Comparison of ENCODE assay signal across 22 cellular contexts in the genomic region with DNA sequence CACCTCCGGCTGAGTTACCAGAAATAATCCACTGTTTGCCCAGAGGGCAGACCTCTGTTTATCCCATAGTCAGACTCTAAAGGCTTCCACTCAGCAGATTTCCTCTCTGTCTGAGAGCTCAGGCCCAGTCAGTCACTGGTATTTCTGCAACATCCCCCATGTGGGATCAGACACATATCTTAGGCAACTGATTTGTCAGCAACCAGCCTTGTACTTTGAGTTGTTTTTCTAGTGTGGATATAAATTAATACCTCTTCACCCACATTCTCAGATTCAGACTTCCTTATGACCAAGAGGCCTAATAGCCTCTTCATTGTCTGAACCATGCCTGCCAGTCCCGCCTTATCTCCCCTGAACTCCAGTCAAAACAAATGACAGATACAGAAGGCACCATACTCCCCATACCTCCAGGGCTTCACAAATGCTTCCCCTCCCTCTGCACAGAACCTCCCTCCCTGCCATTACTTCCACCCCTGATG.
DNase-seq lines count a peak whose midpoint lies in the region; ATAC-seq and TF ChIP-seq lines count a peak whose summit lies in the region.
"Had no signal": no experiment of that assay in that cellular context is flagged by ENCODE, and none has a peak within 500 bp of the region (broad histone marks: within the 10 kb centered on the region; RNA-seq: fewer than 3 reads in every experiment).

No MANE protein-coding gene starts in this region.

- no peaks in the 10 kb centered on the region for H3K27me3 ChIP-seq in right lobe of liver
- H3K27me3 ChIP-seq: BLaER1, neural progenitor cell, sigmoid colon had no signal

- ATAC-seq in esophagus mucosa (peak; percentile 83), GM21825 (IDR thresholded peaks at IDR 0.05; ENCODE audit: unreplicated experiment) (no peak), right lobe of liver (no peak)

- no peak for TF ChIP-seq POLR2A in right lobe of liver (IDR thresholded peaks at IDR 0.05)

- H3K27ac Mint-ChIP-seq in nephron: peak overlapping the region; percentile 72 to 76 (median 72)
- H3K27ac Mint-ChIP-seq: HFFc6, neural progenitor cell had no signal

- WGBS in right lobe of liver (ENCODE audit: insufficient coverage, low coverage, low lambda C conversion rate, missing lambda C conversion rate): 83% methylated on average over 2 of the region's 2 CpGs

- H3K9me3 ChIP-seq in right lobe of liver: no peaks in the 10 kb centered on the region
- H3K9me3 ChIP-seq: BLaER1, sigmoid colon had no signal

- TF ChIP-seq CTCF in AG10803 (conservative IDR thresholded peaks at IDR 0.05; ENCODE audit: low read length) (no peak), nephron (IDR thresholded peaks at IDR 0.05; ENCODE audit: unreplicated experiment in 3 of 3) (no peak), right lobe of liver (IDR thresholded peaks at IDR 0.05) (no peak)

- no peaks in the 10 kb centered on the region for H3K36me3 ChIP-seq in right lobe of liver
- H3K36me3 ChIP-seq: BLaER1, neural progenitor cell, sigmoid colon had no signal

- intact Hi-C loops in right lobe of liver (cut with DNase I): no loop called here

- no peaks in the 10 kb centered on the region for H3K36me3 Mint-ChIP-seq in nephron (ENCODE audit: low read depth)

- peaks cover 33% of the 10 kb centered on the region for H3K4me1 Mint-ChIP-seq in nephron

- no peaks in the 10 kb centered on the region for H3K9me3 Mint-ChIP-seq in nephron
- H3K9me3 Mint-ChIP-seq: HFFc6, neural progenitor cell had no signal

- H3K4me3 Mint-ChIP-seq in nephron: no peak overlapping the region
- H3K4me3 Mint-ChIP-seq: HFFc6, neural progenitor cell had no signal

- DNase-seq in AG10803 (ENCODE audit: low read depth) (peak; percentile 56), NCI-H226 (peak; percentile 81), hypothalamus (lab: John Stamatoyannopoulos, UW) (no peak), right lobe of liver (no peak)
- no peak for DNase-seq in activated T-cell treated with anti-CD3 and anti-CD28 coated beads, Interleukin-2, amount 50 U/mL, for 48 hours
- DNase-seq: activated CD4-positive, CD25-positive, alpha-beta regulatory T cell; activated naive CD4-positive, alpha-beta T cell treated with anti-CD3 and anti-CD28 coated beads, Interleukin-2, amount 50 U/mL, for 16 hours; DND-41; erythroblast; HFFc6; NCI-H1436 treated with DMSO at 0.1 percent for 48 hours; NCI-H524; sigmoid colon; stimulated activated naive CD4-positive, alpha-beta T cell treated with Interleukin-2 at 50 U/mL for 16 hours; SW 1271 had no signal

- H3K27ac ChIP-seq in right lobe of liver: no peak overlapping the region
- H3K27ac ChIP-seq: BLaER1, coronary artery, KMS-11, neural progenitor cell, sigmoid colon had no signal

- H3K4me1 ChIP-seq in right lobe of liver: peaks cover 0 to 8% (median 2%) of the 10 kb centered on the region in 4 donors
- H3K4me1 ChIP-seq: BLaER1, sigmoid colon had no signal

- no peak overlapping the region for H3K4me3 ChIP-seq in AG10803 (ENCODE audit: low read length)
- no peak overlapping the region for H3K4me3 ChIP-seq in right lobe of liver
- H3K4me3 ChIP-seq: BLaER1, coronary artery, neural progenitor cell, sigmoid colon had no signal

- no peaks in the 10 kb centered on the region for H3K27me3 Mint-ChIP-seq in nephron (ENCODE audit: low read depth)

Comparison
In these comparisons a context has a peak if more than half of its experiments do, and no peak if none do; other contexts are left out.
1. DNase-seq: peak in AG10803 (single experiment) and NCI-H226 (single experiment); none in hypothalamus (0 of 51), right lobe of liver (0 of 3) and activated T-cell treated with anti-CD3 and anti-CD28 coated beads, Interleukin-2, amount 50 U/mL, for 48 hours (0 of 2).